17 cellular contexts compared by ENCODE assay signal in genomic region chr3:152175576-152175883, GRCh38.
DNase-seq lines count a peak whose midpoint lies in the region; ATAC-seq, FAIRE-seq and TF ChIP-seq lines count a peak whose summit lies in the region.
"Had no signal": no experiment of that assay in that cellular context is flagged by ENCODE, and none has a peak within 500 bp of the region (broad histone marks: within the 10 kb centered on the region; RNA-seq: fewer than 3 reads in every experiment).

No MANE protein-coding gene starts in this region.

- POLR2A ChIA-PET in MCF 10A (lab: Yijun Ruan, JAX), result interaction anchor here (0.7 to 2.3 kb wide), 10 partner anchors 11 to 268 kb away, joined by 3 to 13 read pairs (median 3); no protein-coding TSS in a partner anchor

- no peak overlapping the region for H3K27ac ChIP-seq in breast epithelium
- H3K27ac ChIP-seq: upper lobe of right lung had no signal

- H3K4me3 Mint-ChIP-seq in MCF 10A (ENCODE audit: unreplicated experiment), result no peak overlapping the region
- H3K4me3 Mint-ChIP-seq: brain; naive thymus-derived CD8-positive, alpha-beta T cell had no signal

- H3K27me3 Mint-ChIP-seq in MCF 10A (ENCODE audit: insufficient read depth, unreplicated experiment), result no peaks in the 10 kb centered on the region
- H3K27me3 Mint-ChIP-seq: brain; naive thymus-derived CD8-positive, alpha-beta T cell had no signal

- intact Hi-C loops in MCF 10A (cut with micrococcal nuclease) (no loop called here), breast epithelium (cut with DNase I; ENCODE audit: low total_unique reads) (loop anchor here (5.0 kb wide), 1 partner anchor 483 kb away; no protein-coding TSS in a partner anchor)

- CTCF ChIA-PET in MCF 10A (lab: Yijun Ruan, JAX), result interaction anchor here (0.9 to 1.1 kb wide), 2 partner anchors 9 to 149 kb away, joined by 3 read pairs; no protein-coding TSS in a partner anchor

- H3K9me3 ChIP-seq in breast epithelium, result no peaks in the 10 kb centered on the region
- H3K9me3 ChIP-seq: upper lobe of right lung had no signal

- TF ChIP-seq CTCF in MCF 10A (IDR thresholded peaks at IDR 0.05; ENCODE audit: unreplicated experiment), result no peak
- no peak for TF ChIP-seq CTCF in breast epithelium (IDR thresholded peaks at IDR 0.05)
- no peak for TF ChIP-seq CTCF in fibroblast of the aortic adventitia (IDR thresholded peaks at IDR 0.05; ENCODE audit: insufficient read depth, low read length)

- H3K36me3 Mint-ChIP-seq in MCF 10A (ENCODE audit: insufficient read depth, unreplicated experiment), result no peaks in the 10 kb centered on the region
- H3K36me3 Mint-ChIP-seq: brain had no signal

- BruUV-seq in MCF 10A (replicated peaks; lab: Mats Ljungman, UMichigan), result no TSS peak

- ATAC-seq in GM21528 (IDR thresholded peaks at IDR 0.05; ENCODE audit: low FRiP score, unreplicated experiment) (no peak), HG03520 (IDR thresholded peaks at IDR 0.05; ENCODE audit: unreplicated experiment) (no peak)
- ATAC-seq: activated CD4-positive, CD25-positive, alpha-beta regulatory T cell treated with anti-CD3 and anti-CD28 coated beads, Interleukin-2, amount 50 U/mL, for 24 hours; naive thymus-derived CD8-positive, alpha-beta T cell; upper lobe of right lung had no signal

- no peaks in the 10 kb centered on the region for H3K4me1 ChIP-seq in breast epithelium
- H3K4me1 ChIP-seq: upper lobe of right lung had no signal

- H3K4me3 ChIP-seq in breast epithelium, result no peak overlapping the region
- H3K4me3 ChIP-seq in fibroblast of the aortic adventitia (ENCODE audit: low read depth, low read length), result no peak overlapping the region
- H3K4me3 ChIP-seq: upper lobe of right lung had no signal

- FAIRE-seq in urothelium cell line (lab: Jason Lieb, UNC), result no peak
- FAIRE-seq: kidney had no signal

- H3K27ac Mint-ChIP-seq in MCF 10A (ENCODE audit: low read depth, unreplicated experiment), result no peak overlapping the region
- H3K27ac Mint-ChIP-seq: brain; naive thymus-derived CD8-positive, alpha-beta T cell had no signal

- H3K4me1 Mint-ChIP-seq in MCF 10A (ENCODE audit: insufficient read depth, unreplicated experiment), result peaks cover 21% of the 10 kb centered on the region

- H3K9me3 Mint-ChIP-seq in MCF 10A (ENCODE audit: unreplicated experiment), result no peaks in the 10 kb centered on the region

- H3K36me3 ChIP-seq in breast epithelium, result no peaks in the 10 kb centered on the region
- H3K36me3 ChIP-seq: upper lobe of right lung had no signal

- H3K27me3 ChIP-seq in breast epithelium, result no peaks in the 10 kb centered on the region
- H3K27me3 ChIP-seq: upper lobe of right lung had no signal

- TF ChIP-seq POLR2A in breast epithelium (IDR thresholded peaks at IDR 0.05), result no peak

- DNase-seq in MCF 10A (ENCODE audit: unreplicated experiment), result peak; percentile 87
- no peak for DNase-seq in breast epithelium (ENCODE audit: low spot score in 2 of 2)
- peak; percentile 22 for DNase-seq in SW480 (ENCODE audit: low spot score)
- peak; percentile 95 for DNase-seq in fibroblast of the aortic adventitia (ENCODE audit: low read depth)
- DNase-seq in urothelium cell line (ENCODE audit: low spot score), result peak; percentile 10
- no peak for DNase-seq in HuH-7.5 (ENCODE audit: low spot score)
- DNase-seq: ACHN; activated T-cell treated with anti-CD3 and anti-CD28 coated beads, Interleukin-2, amount 50 U/mL, for 48 hours; kidney; naive thymus-derived CD8-positive, alpha-beta T cell; NCI-H1436 treated with DMSO at 0.1 percent for 48 hours; NCI-H82; upper lobe of right lung had no signal

Comparison
In these comparisons a context has a peak if more than half of its experiments do, and no peak if none do; other contexts are left out.
1. DNase-seq: peak in MCF 10A (single experiment), SW480 (single experiment), fibroblast of the aortic adventitia (single experiment) and urothelium cell line (single experiment); none in breast epithelium (0 of 2) and HuH-7.5 (single experiment).